ENCODE assay signal across 8 cellular contexts in genomic region chr14:67943947-67944346, GRCh38.
DNase-seq lines count a peak whose midpoint lies in the region; ATAC-seq and TF ChIP-seq lines count a peak whose summit lies in the region.

No MANE protein-coding gene starts in this region.

- H3K36me3 ChIP-seq in neural cell (ENCODE audit: insufficient read depth, low read length) (no peaks in the 10 kb centered on the region), tibial nerve (no peaks in the 10 kb centered on the region)

- H3K79me2 ChIP-seq in H9 (ENCODE audit: insufficient read depth, low read length): no peaks in the 10 kb centered on the region
- H3K79me2 ChIP-seq in neural cell (replicated peaks; ENCODE audit: insufficient read depth, low read length): no peaks in the 10 kb centered on the region

- no peak overlapping the region for H2BK120ac ChIP-seq in H9 (ENCODE audit: low read depth, low read length, poor library complexity, severe bottlenecking)

- H3T11ph ChIP-seq in H9 (ENCODE audit: low read length): no peak overlapping the region

- no peaks in the 10 kb centered on the region for H3K27me3 Mint-ChIP-seq in H9 (ENCODE audit: low read depth)

- no peaks in the 10 kb centered on the region for H3K9me2 ChIP-seq in neural cell (ENCODE audit: insufficient read depth, low read length)

- H3K9me3 Mint-ChIP-seq in H9: peaks cover 0 to 1% of the 10 kb centered on the region in 2 experiments; a peak in 1 of 5 replicates

- peaks cover 31 to 40% of the 10 kb centered on the region in 2 experiments for H3K4me1 Mint-ChIP-seq in H9

- no peak overlapping the region for H3K27ac Mint-ChIP-seq in H9

- H3K4me2 ChIP-seq in H9 (ENCODE audit: insufficient read depth, insufficient read length, low read length): no peak overlapping the region
- no peak overlapping the region for H3K4me2 ChIP-seq in neural cell (ENCODE audit: low read length)

- DNase-seq in H9 (peak; percentile 58), NCI-H446 (lab: John Stamatoyannopoulos, UW) (peak; percentile 40 to 82), fibroblast of peridontal ligament (ENCODE audit: extremely low read depth) (peak; percentile 96), tibial nerve (ENCODE audit: low spot score in 2 of 2) (peak; percentile 23 to 92)
- peak; percentile 53 for DNase-seq in activated CD4-positive, alpha-beta T cell treated with anti-CD3 and anti-CD28 coated beads for 48 hours

- ATAC-seq in HG02970 (IDR thresholded peaks at IDR 0.05; ENCODE audit: low FRiP score, unreplicated experiment): no peak

- H3K23ac ChIP-seq in H9 (ENCODE audit: insufficient read length, low read depth, low read length): no peak overlapping the region

- H3K9me3 ChIP-seq in H9 (ENCODE audit: control insufficient read depth, low read depth, low read length) (no peaks in the 10 kb centered on the region), neural cell (ENCODE audit: low read length) (no peaks in the 10 kb centered on the region), tibial nerve (no peaks in the 10 kb centered on the region)

- TF ChIP-seq EP300 in neural cell (conservative IDR thresholded peaks at IDR 0.05; ENCODE audit: poor library complexity, severe bottlenecking) (no peak), tibial nerve (IDR thresholded peaks at IDR 0.05) (peak in 1 of 2 donors; percentile 69)

- H3K9ac ChIP-seq in H9 (ENCODE audit: extremely low read depth, insufficient read length, low read length) (no peak overlapping the region), neural cell (ENCODE audit: low read length) (no peak overlapping the region)

- no peaks in the 10 kb centered on the region for H3K79me1 ChIP-seq in H9 (ENCODE audit: insufficient read depth, low read depth, low read length, poor library complexity, severe bottlenecking)

- TF ChIP-seq CTCF in C4-2B (conservative IDR thresholded peaks at IDR 0.05) (peak; percentile 84), H9 (conservative IDR thresholded peaks at IDR 0.05) (peak; percentile 85), neural cell (IDR thresholded peaks at IDR 0.05; ENCODE audit: poor library complexity, severe bottlenecking) (peak; percentile 84), tibial nerve (IDR thresholded peaks at IDR 0.05) (peak; percentile 66 to 93 (median 75))

- H3K36me3 Mint-ChIP-seq in H9 (ENCODE audit: insufficient read depth in 1 of 3, low read depth in 3 of 3): peaks cover 0 to 1% (median 0%) of the 10 kb centered on the region in 3 experiments; a peak in 2 of 7 replicates

- no peak overlapping the region for H2AFZ ChIP-seq in H9 (ENCODE audit: low read length)
- H2AFZ ChIP-seq in neural cell (ENCODE audit: low read depth, low read length): no peak overlapping the region

- no peak overlapping the region for H2AK5ac ChIP-seq in H9 (ENCODE audit: insufficient read length, low read length)

- TF ChIP-seq POLR2A in tibial nerve (IDR thresholded peaks at IDR 0.05): no peak

- H2BK5ac ChIP-seq in H9 (ENCODE audit: insufficient read length, low read length): no peak overlapping the region

- no peak overlapping the region for H4K8ac ChIP-seq in H9 (replicated peaks; ENCODE audit: insufficient read length, low read depth, low read length)

- peak; percentile 83 for TF ChIP-seq RAD21 in neural cell (conservative IDR thresholded peaks at IDR 0.05)

- H3K23me2 ChIP-seq in H9 (ENCODE audit: insufficient read length, low read depth, low read length, poor library complexity, severe bottlenecking): no peaks in the 10 kb centered on the region

- H2BK12ac ChIP-seq in H9 (ENCODE audit: insufficient read length, low read depth, low read length): no peak overlapping the region

- no peak overlapping the region for H3K14ac ChIP-seq in H9 (ENCODE audit: insufficient read depth, low read length)

- H3K4ac ChIP-seq in H9 (ENCODE audit: low read depth, low read length): no peak overlapping the region

- H3K4me1 ChIP-seq in H9 (ENCODE audit: insufficient read depth, low read length) (no peaks in the 10 kb centered on the region; the same call in 1 of the 2 replicates), tibial nerve (peaks cover 0 to 44% (median 22%) of the 10 kb centered on the region in 4 donors)

- H4K91ac ChIP-seq in H9 (ENCODE audit: insufficient read length, low read depth, low read length): no peak overlapping the region

- no peaks in the 10 kb centered on the region for H4K20me1 ChIP-seq in H9 (ENCODE audit: control insufficient read depth, insufficient read depth, insufficient read length)
- no peaks in the 10 kb centered on the region for H4K20me1 ChIP-seq in neural cell (ENCODE audit: insufficient read depth)

- WGBS in H9 (ENCODE audit: extremely low coverage, insufficient read length, low lambda C conversion rate): no CpG with 5 or more reads among the region's 3 CpGs
- 5 to 7% methylated on average over 3 of the region's 3 CpGs for WGBS in tibial nerve, 2 donors

- H3K4me3 ChIP-seq in neural cell (ENCODE audit: low read length): no peak overlapping the region
- H3K4me3 ChIP-seq in tibial nerve: no peak overlapping the region

- H4K5ac ChIP-seq in H9 (ENCODE audit: insufficient read length, low read depth, low read length): no peak overlapping the region

- H3F3A ChIP-seq in neural cell (ENCODE audit: insufficient read depth, low read length, poor library complexity, severe bottlenecking): no peaks in the 10 kb centered on the region

- H3K4me3 Mint-ChIP-seq in H9: no peak overlapping the region

- H3K56ac ChIP-seq in H9 (ENCODE audit: insufficient read length, low read depth, low read length): no peak overlapping the region

- no peak overlapping the region for H2BK15ac ChIP-seq in H9 (ENCODE audit: low read depth, low read length)

- H3K27ac ChIP-seq in C4-2B (no peak overlapping the region), H9 (ENCODE audit: insufficient read length, low read depth, low read length) (no peak overlapping the region), neural cell (ENCODE audit: low read length) (no peak overlapping the region), tibial nerve (peak overlapping the region in 2 of 4 donors; percentile 56 to 83)

- H3K27me3 ChIP-seq in H9 (ENCODE audit: insufficient read depth, low read length) (no peaks in the 10 kb centered on the region), neural cell (ENCODE audit: insufficient read depth, low read depth, low read length) (no peaks in the 10 kb centered on the region), tibial nerve (no peaks in the 10 kb centered on the region)

- H2BK20ac ChIP-seq in H9 (ENCODE audit: low read depth, low read length, poor library complexity, severe bottlenecking): no peak overlapping the region

- H3K18ac ChIP-seq in H9 (ENCODE audit: insufficient read length, low read depth, low read length): no peak overlapping the region

TF ChIP-seq in neural cell, 6 proteins besides CTCF, POLR2A, EP300 and RAD21:
- TF ChIP-seq POLR2AphosphoS5 (IDR thresholded peaks at IDR 0.05) (no peak), EZH2 (IDR thresholded peaks at IDR 0.05; ENCODE audit: borderline replicate concordance, insufficient read depth, low read length, poor library complexity, severe bottlenecking) (no peak), MXI1 (conservative IDR thresholded peaks at IDR 0.05; ENCODE audit: poor library complexity, severe bottlenecking) (no peak), TAF1 (IDR thresholded peaks at IDR 0.05; ENCODE audit: low read depth) (no peak), SMC3 (conservative IDR thresholded peaks at IDR 0.05; ENCODE audit: poor library complexity) (peak; percentile 80)
- TF ChIP-seq, protein P1, sequence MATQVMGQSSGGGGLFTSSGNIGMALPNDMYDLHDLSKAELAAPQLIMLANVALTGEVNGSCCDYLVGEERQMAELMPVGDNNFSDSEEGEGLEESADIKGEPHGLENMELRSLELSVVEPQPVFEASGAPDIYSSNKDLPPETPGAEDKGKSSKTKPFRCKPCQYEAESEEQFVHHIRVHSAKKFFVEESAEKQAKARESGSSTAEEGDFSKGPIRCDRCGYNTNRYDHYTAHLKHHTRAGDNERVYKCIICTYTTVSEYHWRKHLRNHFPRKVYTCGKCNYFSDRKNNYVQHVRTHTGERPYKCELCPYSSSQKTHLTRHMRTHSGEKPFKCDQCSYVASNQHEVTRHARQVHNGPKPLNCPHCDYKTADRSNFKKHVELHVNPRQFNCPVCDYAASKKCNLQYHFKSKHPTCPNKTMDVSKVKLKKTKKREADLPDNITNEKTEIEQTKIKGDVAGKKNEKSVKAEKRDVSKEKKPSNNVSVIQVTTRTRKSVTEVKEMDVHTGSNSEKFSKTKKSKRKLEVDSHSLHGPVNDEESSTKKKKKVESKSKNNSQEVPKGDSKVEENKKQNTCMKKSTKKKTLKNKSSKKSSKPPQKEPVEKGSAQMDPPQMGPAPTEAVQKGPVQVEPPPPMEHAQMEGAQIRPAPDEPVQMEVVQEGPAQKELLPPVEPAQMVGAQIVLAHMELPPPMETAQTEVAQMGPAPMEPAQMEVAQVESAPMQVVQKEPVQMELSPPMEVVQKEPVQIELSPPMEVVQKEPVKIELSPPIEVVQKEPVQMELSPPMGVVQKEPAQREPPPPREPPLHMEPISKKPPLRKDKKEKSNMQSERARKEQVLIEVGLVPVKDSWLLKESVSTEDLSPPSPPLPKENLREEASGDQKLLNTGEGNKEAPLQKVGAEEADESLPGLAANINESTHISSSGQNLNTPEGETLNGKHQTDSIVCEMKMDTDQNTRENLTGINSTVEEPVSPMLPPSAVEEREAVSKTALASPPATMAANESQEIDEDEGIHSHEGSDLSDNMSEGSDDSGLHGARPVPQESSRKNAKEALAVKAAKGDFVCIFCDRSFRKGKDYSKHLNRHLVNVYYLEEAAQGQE (IDR thresholded peaks at IDR 0.05; ENCODE audit: borderline replicate concordance): no peak
